Comparison of ENCODE assay signal across 37 cellular contexts in the genomic region with DNA sequence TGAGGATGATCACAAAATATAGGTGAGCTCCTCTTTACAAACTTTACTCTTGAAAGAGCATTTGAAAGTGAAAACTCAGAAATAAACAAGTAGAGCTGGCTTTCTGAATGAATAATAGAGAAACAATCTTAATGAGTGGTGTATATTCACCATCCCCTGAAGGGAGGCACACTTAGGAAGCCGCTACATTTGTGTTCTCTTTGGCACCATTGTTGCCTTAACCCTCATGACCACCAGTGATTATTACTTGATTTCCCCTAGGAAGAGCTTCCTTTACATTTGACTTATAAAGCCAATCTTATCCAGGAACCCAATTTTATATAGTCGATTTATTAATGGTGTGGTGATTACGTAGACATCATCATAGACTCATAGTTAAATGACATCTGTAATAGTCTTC.
DNase-seq lines count a peak whose midpoint lies in the region; ATAC-seq, FAIRE-seq and TF ChIP-seq lines count a peak whose summit lies in the region.
"Had no signal": no experiment of that assay in that cellular context is flagged by ENCODE, and none has a peak within 500 bp of the region (broad histone marks: within the 10 kb centered on the region; RNA-seq: fewer than 3 reads in every experiment).

No MANE protein-coding gene starts in this region.

- H4K8ac ChIP-seq in H1 (ENCODE audit: extremely low read depth, insufficient read depth, low read length): no peak overlapping the region

- no peak overlapping the region for H3K9ac ChIP-seq in H1 (replicated peaks in 1 of 4; ENCODE audit: extremely low read depth in 1 of 4, low read depth in 3 of 4, low read length in 3 of 4)
- H3K9ac ChIP-seq: BLaER1; BLaER1 treated with 17β-estradiol and CSF1 and Interleukin-3, amounts not matched to agents 10 nM and 100 nM had no signal

- no peak overlapping the region for H3K14ac ChIP-seq in H1 (ENCODE audit: insufficient read length)

- H3K4me3 ChIP-seq in GM23338: no peak overlapping the region
- no peak overlapping the region for H3K4me3 ChIP-seq in H1 (ENCODE audit: extremely low read depth in 1 of 4, insufficient read depth in 2 of 4, low read depth in 3 of 4, low read length in 4 of 4)
- H3K4me3 ChIP-seq: A549; BLaER1; BLaER1 treated with 17β-estradiol and CSF1 and Interleukin-3, amounts not matched to agents 10 nM and 100 nM had no signal

- H3K4me1 ChIP-seq in GM23338 (ENCODE audit: insufficient read depth) (peaks cover 54% of the 10 kb centered on the region), H1 (replicated peaks in 1 of 4; ENCODE audit: control insufficient read depth in 3 of 4, insufficient read depth in 4 of 4, low read length in 3 of 4) (peaks cover 0 to 4% (median under 1%) of the 10 kb centered on the region in 4 experiments; a peak in 2 of 7 replicates)
- H3K4me1 ChIP-seq: A549; BE2C; BLaER1; BLaER1 treated with 17β-estradiol and CSF1 and Interleukin-3, amounts not matched to agents 10 nM and 100 nM; Caco-2 had no signal

- H3K18ac ChIP-seq in H1 (ENCODE audit: extremely low read depth, low read length): no peak overlapping the region

- no peak for TF ChIP-seq RAD21 in H1 (IDR thresholded peaks at IDR 0.05 in 1 of 2, conservative IDR thresholded peaks at IDR 0.05 in 1 of 2; ENCODE audit: low read depth in 2 of 2, low read length in 2 of 2)

- no peak overlapping the region for H4K5ac ChIP-seq in H1 (ENCODE audit: insufficient read length, low read depth, low read length)

- TF ChIP-seq EP300 in H1 (IDR thresholded peaks at IDR 0.05; ENCODE audit: borderline replicate concordance in 1 of 2, low read depth in 2 of 2, low read length in 2 of 2): no peak

- no peak overlapping the region for H2BK12ac ChIP-seq in H1 (ENCODE audit: low read depth, low read length)

- CTCF ChIA-PET in WTC11 (lab: Charles Lee): no interaction called here
- CTCF ChIA-PET in H1 (lab: Charles Lee; ENCODE audit: partially characterized antibody): interaction anchor here (0.6 kb wide), 2 partner anchors 80 to 203 kb away, joined by 3 read pairs; no protein-coding TSS in a partner anchor
- CTCF ChIA-PET in RWPE1 (lab: Yijun Ruan, JAX): no interaction called here

- H3K4me2 ChIP-seq in GM23338 (no peak overlapping the region), H1 (ENCODE audit: insufficient read depth in 1 of 2, low read depth in 2 of 2, low read length in 2 of 2) (no peak overlapping the region)
- H3K4me2 ChIP-seq: A549; BLaER1; BLaER1 treated with 17β-estradiol and CSF1 and Interleukin-3, amounts not matched to agents 10 nM and 100 nM had no signal

- ATAC-seq in GM23338: no peak
- no peak for ATAC-seq in WTC11
- ATAC-seq: A549; CD8-positive, alpha-beta T cell had no signal

- no peak overlapping the region for H3K23ac ChIP-seq in H1 (ENCODE audit: insufficient read length)

- H3K9me3 Mint-ChIP-seq in GM23338 (no peaks in the 10 kb centered on the region; the same call in 2 of the 3 replicates), WTC11 (no peaks in the 10 kb centered on the region)

- POLR2A ChIA-PET in WTC11 (lab: Charles Lee) (no interaction called here), H1 (lab: Charles Lee; ENCODE audit: partially characterized antibody) (interaction anchor here (0.9 to 5.7 kb wide), 8 partner anchors 9 to 117 kb away, joined by 3 to 29 read pairs (median 4); no protein-coding TSS in a partner anchor), RWPE1 (lab: Yijun Ruan, JAX; ENCODE audit: low non-redundant PET) (no interaction called here)

- no peak overlapping the region for H2AFZ ChIP-seq in GM23338
- H2AFZ ChIP-seq in H1 (ENCODE audit: low read length): no peak overlapping the region

- no peak overlapping the region for H4K91ac ChIP-seq in H1 (replicated peaks; ENCODE audit: insufficient read length, low read length)

- H3K4me3 Mint-ChIP-seq in GM23338: no peak overlapping the region
- no peak overlapping the region for H3K4me3 Mint-ChIP-seq in WTC11
- H3K4me3 Mint-ChIP-seq: B cell; CD14-positive monocyte; CD4-positive, alpha-beta T cell; CD4-positive, CD25-positive, alpha-beta regulatory T cell; CD8-positive, alpha-beta memory T cell; CD8-positive, alpha-beta T cell had no signal

- H3K27ac Mint-ChIP-seq in GM23338 (no peak overlapping the region; the same call in 1 of the 2 replicates), WTC11 (peak overlapping the region; percentile 14; the same call in 1 of the 2 replicates)
- H3K27ac Mint-ChIP-seq: B cell; CD14-positive monocyte; CD4-positive, alpha-beta memory T cell; CD4-positive, alpha-beta T cell; CD4-positive, CD25-positive, alpha-beta regulatory T cell; CD8-positive, alpha-beta memory T cell; CD8-positive, alpha-beta T cell had no signal

- H2BK15ac ChIP-seq in H1 (ENCODE audit: low read length): no peak overlapping the region

- H3K4me1 Mint-ChIP-seq in GM23338 (peaks cover 66% of the 10 kb centered on the region), WTC11 (peaks cover 69% of the 10 kb centered on the region)
- H3K4me1 Mint-ChIP-seq: B cell; CD14-positive monocyte; CD4-positive, alpha-beta memory T cell; CD4-positive, CD25-positive, alpha-beta regulatory T cell; CD8-positive, alpha-beta memory T cell had no signal

- H3K4ac ChIP-seq in H1 (replicated peaks; ENCODE audit: insufficient read length, low read depth, low read length): no peak overlapping the region

- 76% methylated on average over 3 of the region's 3 CpGs; no CpG with 5 or more reads in 1 of the 2 experiments for WGBS in H1 (ENCODE audit: extremely low coverage in 1 of 2, insufficient coverage in 1 of 2, insufficient read length in 1 of 2, insufficient replicate concordance in 2 of 2, low coverage in 1 of 2, low lambda C conversion rate in 2 of 2, missing lambda C conversion rate in 1 of 2), 2 experiments

- TF ChIP-seq CTCF in GM23338 (conservative IDR thresholded peaks at IDR 0.05; ENCODE audit: low read depth in 2 of 2) (no peak), WTC11 (IDR thresholded peaks at IDR 0.05) (no peak), H1 (IDR thresholded peaks at IDR 0.05; ENCODE audit: control extremely low read depth in 1 of 3, insufficient read depth in 1 of 3, low read depth in 1 of 3, low read length in 3 of 3) (no peak), RWPE1 (conservative IDR thresholded peaks at IDR 0.05; ENCODE audit: low read depth) (no peak)

- 0 out of 2 replicates have a peak, but pooled peaks cover 5% of the 10 kb centered on the region for H3F3A ChIP-seq in GM23338 (replicated peaks; ENCODE audit: low read depth)

- no peak overlapping the region for H2BK20ac ChIP-seq in H1 (ENCODE audit: low read length)

- H4K20me1 ChIP-seq in GM23338 (replicated peaks; ENCODE audit: insufficient read depth) (peaks cover 72% of the 10 kb centered on the region), H1 (replicated peaks in 1 of 2; ENCODE audit: control insufficient read depth in 1 of 2, insufficient read depth in 2 of 2, low read length in 2 of 2) (peaks cover 9 to 20% of the 10 kb centered on the region in 2 experiments)
- H4K20me1 ChIP-seq: BLaER1; BLaER1 treated with 17β-estradiol and CSF1 and Interleukin-3, amounts not matched to agents 10 nM and 100 nM had no signal

- H3K27me3 ChIP-seq in GM23338 (ENCODE audit: insufficient read depth): no peaks in the 10 kb centered on the region
- H3K27me3 ChIP-seq in H1 (replicated peaks in 1 of 4; ENCODE audit: control insufficient read depth in 3 of 4, extremely low read depth in 1 of 4, insufficient read depth in 3 of 4, low read length in 3 of 4): no peaks in the 10 kb centered on the region
- H3K27me3 ChIP-seq: BE2C; BLaER1; BLaER1 treated with 17β-estradiol and CSF1 and Interleukin-3, amounts not matched to agents 10 nM and 100 nM had no signal

- H2BK120ac ChIP-seq in H1 (replicated peaks; ENCODE audit: low read depth, low read length): no peak overlapping the region

- peaks cover 1% of the 10 kb centered on the region; the same call in 1 of the 2 replicates for H3K79me1 ChIP-seq in H1 (ENCODE audit: low read depth, low read length)

- no peak overlapping the region for H3K56ac ChIP-seq in H1 (replicated peaks; ENCODE audit: insufficient read length, low read depth, low read length)

- H3K9me3 ChIP-seq in H1 (ENCODE audit: insufficient read depth in 2 of 2, low read depth in 1 of 2, low read length in 1 of 2): no peaks in the 10 kb centered on the region
- H3K9me3 ChIP-seq: A549; BE2C; BLaER1; BLaER1 treated with 17β-estradiol and CSF1 and Interleukin-3, amounts not matched to agents 10 nM and 100 nM; Caco-2 had no signal

- peaks cover 85% of the 10 kb centered on the region for H3K36me3 Mint-ChIP-seq in GM23338 (ENCODE audit: low read depth)
- H3K36me3 Mint-ChIP-seq in WTC11: peaks cover 68% of the 10 kb centered on the region
- H3K36me3 Mint-ChIP-seq: CD14-positive monocyte; CD4-positive, alpha-beta memory T cell; CD4-positive, CD25-positive, alpha-beta regulatory T cell; CD8-positive, alpha-beta memory T cell; CD8-positive, alpha-beta T cell had no signal

- no peak for FAIRE-seq in H1 (lab: Jason Lieb, UNC)
- FAIRE-seq: A204.1, A549, D721Med had no signal

- DNase-seq in GM23338 (ENCODE audit: low spot score) (no peak), WTC11 (ENCODE audit: low spot score) (no peak), H1 (ENCODE audit: low read depth in 1 of 2, low spot score in 2 of 2) (no peak), foreskin melanocyte (peak; percentile 3), GM19238 (ENCODE audit: insufficient read length, low spot score) (no peak), ureter (ENCODE audit: low spot score) (no peak), activated T-cell treated with anti-CD3 and anti-CD28 coated beads for 4 hours (no peak), RWPE1 (ENCODE audit: low spot score) (no peak)
- DNase-seq: 8988T; ACHN; AML-193; BE2C; C1 segment of cervical spinal cord; Caco-2; Calu3; CD4-positive, alpha-beta memory T cell; CD4-positive, alpha-beta T cell; CD4-positive, CD25-positive, alpha-beta regulatory T cell; CD8-positive, alpha-beta memory T cell; CD8-positive, alpha-beta T cell; COR-L47; DMS 273 treated with DMSO at 0.1 percent for 48 hours; DMS153; DMS53; DMS79; DMS79 treated with DMSO at 0.1 percent for 48 hours; DND-41; EL had no signal

- H3K27ac ChIP-seq in GM23338 (ENCODE audit: low read depth) (0 out of 2 replicates have a peak overlapping the region, but pooled peaks have one; percentile 28), H1 (ENCODE audit: low read depth, low read length) (no peak overlapping the region), RWPE1 (no peak overlapping the region)
- H3K27ac ChIP-seq: 22Rv1; A549; BLaER1; BLaER1 treated with 17β-estradiol and CSF1 and Interleukin-3, amounts not matched to agents 10 nM and 100 nM; C4-2B had no signal

- no peaks in the 10 kb centered on the region for H3K9me2 ChIP-seq in GM23338 (ENCODE audit: insufficient read depth)

- H3K36me3 ChIP-seq in GM23338 (ENCODE audit: insufficient read depth) (peaks cover 51% of the 10 kb centered on the region), H1 (ENCODE audit: control insufficient read depth in 2 of 4, insufficient read depth in 4 of 4, low read length in 3 of 4) (peaks cover 0 to 88% (median 27%) of the 10 kb centered on the region in 4 experiments; a peak in 7 of 8 replicates)
- H3K36me3 ChIP-seq: BE2C; BLaER1; BLaER1 treated with 17β-estradiol and CSF1 and Interleukin-3, amounts not matched to agents 10 nM and 100 nM had no signal

- no peaks in the 10 kb centered on the region for H3K23me2 ChIP-seq in H1 (ENCODE audit: low read depth, low read length)

- H3K79me2 ChIP-seq in GM23338 (replicated peaks; ENCODE audit: insufficient read depth) (peaks cover 100% of the 10 kb centered on the region), H1 (ENCODE audit: control insufficient read depth in 1 of 2, insufficient read depth in 2 of 2, low read length in 2 of 2) (peaks cover 11 to 99% of the 10 kb centered on the region in 2 experiments; a peak in 3 of 4 replicates)

- H2BK5ac ChIP-seq in H1 (ENCODE audit: low read depth, low read length): no peak overlapping the region

- peaks cover 3% of the 10 kb centered on the region for H3K27me3 Mint-ChIP-seq in GM23338 (ENCODE audit: insufficient read depth, low read depth, poor library complexity)
- H3K27me3 Mint-ChIP-seq in WTC11 (ENCODE audit: low read depth): no peaks in the 10 kb centered on the region
- H3K27me3 Mint-ChIP-seq: B cell; CD4-positive, alpha-beta memory T cell; CD4-positive, alpha-beta T cell; CD4-positive, CD25-positive, alpha-beta regulatory T cell; CD8-positive, alpha-beta memory T cell had no signal

- TF ChIP-seq POLR2A in H1 (IDR thresholded peaks at IDR 0.05; ENCODE audit: control extremely low read depth in 1 of 2, low read depth in 2 of 2, low read length in 2 of 2): peak in 1 of 2 experiments; percentile 63; a peak in 1 of 3 replicates

- H2AK5ac ChIP-seq in H1 (ENCODE audit: low read depth, low read length): no peak overlapping the region
